1 cellular context compared by ENCODE assay signal in genomic region chr3:45137656-45138181, GRCh38.
TF ChIP-seq lines count a peak whose summit lies in the region.

No MANE protein-coding gene starts in this region.

TF ChIP-seq in K562, 482 proteins besides CTCF, POLR2A, EP300 and RAD21 (continued from another document and continues in another):
- TF ChIP-seq, protein P1, sequence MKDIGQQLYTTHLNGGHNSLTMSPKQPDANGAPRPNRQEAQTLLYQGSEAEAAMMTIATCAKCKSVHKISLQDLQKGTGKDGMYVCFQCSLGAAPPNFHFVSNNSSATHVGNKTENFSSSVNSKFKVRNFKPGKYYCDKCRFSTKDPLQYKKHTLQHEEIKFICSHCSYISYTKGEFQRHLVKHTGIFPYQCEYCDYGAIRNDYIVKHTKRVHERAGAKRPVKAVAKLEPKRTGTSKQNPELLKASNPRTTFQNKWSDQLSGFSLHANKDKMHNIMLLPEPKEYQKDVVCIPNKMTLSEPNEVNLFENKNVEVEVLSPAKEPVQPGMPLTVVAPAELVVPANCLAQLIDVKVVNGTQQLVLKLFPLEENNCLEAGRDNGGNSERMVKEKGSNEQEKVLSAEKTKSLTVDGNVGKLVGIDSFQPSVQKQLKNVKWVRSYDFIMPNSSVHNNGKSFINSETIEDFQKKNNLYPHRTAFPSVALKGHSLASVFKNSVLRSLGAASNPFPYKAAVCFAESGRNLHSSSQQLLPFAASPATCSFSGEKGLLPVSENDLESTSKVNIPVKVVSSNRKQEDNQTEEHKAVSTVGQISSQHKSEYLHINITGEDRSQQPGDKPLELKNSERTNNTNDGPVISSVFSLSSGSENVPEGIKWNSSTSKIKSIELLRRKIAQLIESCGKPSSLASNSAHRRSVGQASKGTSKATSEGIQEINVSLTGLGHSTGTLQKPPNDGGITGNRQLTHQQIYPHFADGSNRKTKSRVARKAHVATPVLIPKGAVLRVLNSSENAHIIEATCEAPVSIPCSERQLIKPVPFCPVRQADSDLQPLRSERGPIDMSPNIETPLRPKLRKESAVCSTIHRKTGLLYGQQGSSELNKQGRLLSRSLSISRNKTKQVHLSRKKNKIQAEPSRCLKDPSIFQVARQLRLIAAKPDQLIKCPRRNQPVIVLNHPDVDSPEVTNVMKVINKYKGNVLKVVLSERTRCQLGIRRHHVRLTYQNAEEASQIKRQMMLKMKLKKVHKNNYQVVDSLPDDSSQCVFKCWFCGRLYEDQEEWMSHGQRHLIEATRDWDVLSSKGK (CRISPR knock-in tag; IDR thresholded peaks at IDR 0.05): no peak
- TF ChIP-seq IRF2 (CRISPR knock-in tag; IDR thresholded peaks at IDR 0.05) (no peak), PCBP1 (IDR thresholded peaks at IDR 0.05; ENCODE audit: low read depth, low read length, poor library complexity, severe bottlenecking) (no peak), NONO (IDR thresholded peaks at IDR 0.05; ENCODE audit: low read depth in 2 of 2, low read length in 1 of 2) (no peak; a peak in 1 of 4 replicates), RBM22 (IDR thresholded peaks at IDR 0.05; ENCODE audit: low read depth, low read length, poor library complexity, severe bottlenecking) (no peak), SMAD4 (CRISPR knock-in tag; conservative IDR thresholded peaks at IDR 0.05) (peak; percentile 93), SAFB (IDR thresholded peaks at IDR 0.05; ENCODE audit: borderline replicate concordance, low read depth, low read length) (no peak), NR2F6 (CRISPR knock-in tag; IDR thresholded peaks at IDR 0.05) (no peak), ZNF445 (CRISPR knock-in tag; IDR thresholded peaks at IDR 0.05; ENCODE audit: low read depth) (no peak), RUNX1 (IDR thresholded peaks at IDR 0.05; ENCODE audit: low read depth) (no peak), HES1 (IDR thresholded peaks at IDR 0.05; ENCODE audit: low read depth) (peak; percentile 65; the same call in 1 of the 2 replicates), MEIS2 (IDR thresholded peaks at IDR 0.05; ENCODE audit: partially characterized antibody) (peak; percentile 99), ZNF449 (CRISPR knock-in tag; IDR thresholded peaks at IDR 0.05) (peak; percentile 69; the same call in 1 of the 2 replicates), SMARCE1 (IDR thresholded peaks at IDR 0.05) (peak; percentile 98), CAMTA2 (CRISPR knock-in tag; conservative IDR thresholded peaks at IDR 0.05) (no peak), ETV1 (tag; conservative IDR thresholded peaks at IDR 0.05; ENCODE audit: low read depth) (0 out of 2 replicates have a peak, but pooled peaks have one; percentile 38), ELK1 (CRISPR knock-in tag; IDR thresholded peaks at IDR 0.05) (no peak), ZNF444 (CRISPR knock-in tag; IDR thresholded peaks at IDR 0.05) (no peak), ZNF140 (CRISPR knock-in tag; IDR thresholded peaks at IDR 0.05) (no peak), GTF2E2 (tag; IDR thresholded peaks at IDR 0.05) (no peak), TCFL5 (CRISPR knock-in tag; conservative IDR thresholded peaks at IDR 0.05) (no peak), NFE2 (IDR thresholded peaks at IDR 0.05; ENCODE audit: low read depth) (peak; percentile 40; the same call in 1 of the 2 replicates), COPS2 (conservative IDR thresholded peaks at IDR 0.05) (no peak), SMAD2 (IDR thresholded peaks at IDR 0.05; ENCODE audit: low read depth, low read length) (no peak), GTF2A2 (tag; IDR thresholded peaks at IDR 0.05) (no peak), RBM14 (IDR thresholded peaks at IDR 0.05; ENCODE audit: borderline replicate concordance, insufficient read depth, low read depth, low read length) (no peak), ZNF239 (CRISPR knock-in tag; IDR thresholded peaks at IDR 0.05) (peak; percentile 71), ZNF280B (CRISPR knock-in tag; IDR thresholded peaks at IDR 0.05) (no peak), ZNF124 (CRISPR knock-in tag; IDR thresholded peaks at IDR 0.05) (no peak), THRB (CRISPR knock-in tag; conservative IDR thresholded peaks at IDR 0.05) (no peak), BDP1 (IDR thresholded peaks at IDR 0.05; ENCODE audit: insufficient read depth, insufficient read length) (no peak)
- TF ChIP-seq, protein P2, sequence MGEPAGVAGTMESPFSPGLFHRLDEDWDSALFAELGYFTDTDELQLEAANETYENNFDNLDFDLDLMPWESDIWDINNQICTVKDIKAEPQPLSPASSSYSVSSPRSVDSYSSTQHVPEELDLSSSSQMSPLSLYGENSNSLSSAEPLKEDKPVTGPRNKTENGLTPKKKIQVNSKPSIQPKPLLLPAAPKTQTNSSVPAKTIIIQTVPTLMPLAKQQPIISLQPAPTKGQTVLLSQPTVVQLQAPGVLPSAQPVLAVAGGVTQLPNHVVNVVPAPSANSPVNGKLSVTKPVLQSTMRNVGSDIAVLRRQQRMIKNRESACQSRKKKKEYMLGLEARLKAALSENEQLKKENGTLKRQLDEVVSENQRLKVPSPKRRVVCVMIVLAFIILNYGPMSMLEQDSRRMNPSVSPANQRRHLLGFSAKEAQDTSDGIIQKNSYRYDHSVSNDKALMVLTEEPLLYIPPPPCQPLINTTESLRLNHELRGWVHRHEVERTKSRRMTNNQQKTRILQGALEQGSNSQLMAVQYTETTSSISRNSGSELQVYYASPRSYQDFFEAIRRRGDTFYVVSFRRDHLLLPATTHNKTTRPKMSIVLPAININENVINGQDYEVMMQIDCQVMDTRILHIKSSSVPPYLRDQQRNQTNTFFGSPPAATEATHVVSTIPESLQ (CRISPR knock-in tag; IDR thresholded peaks at IDR 0.05): peak; percentile 27; the same call in 1 of the 2 replicates
- TF ChIP-seq, protein P3, sequence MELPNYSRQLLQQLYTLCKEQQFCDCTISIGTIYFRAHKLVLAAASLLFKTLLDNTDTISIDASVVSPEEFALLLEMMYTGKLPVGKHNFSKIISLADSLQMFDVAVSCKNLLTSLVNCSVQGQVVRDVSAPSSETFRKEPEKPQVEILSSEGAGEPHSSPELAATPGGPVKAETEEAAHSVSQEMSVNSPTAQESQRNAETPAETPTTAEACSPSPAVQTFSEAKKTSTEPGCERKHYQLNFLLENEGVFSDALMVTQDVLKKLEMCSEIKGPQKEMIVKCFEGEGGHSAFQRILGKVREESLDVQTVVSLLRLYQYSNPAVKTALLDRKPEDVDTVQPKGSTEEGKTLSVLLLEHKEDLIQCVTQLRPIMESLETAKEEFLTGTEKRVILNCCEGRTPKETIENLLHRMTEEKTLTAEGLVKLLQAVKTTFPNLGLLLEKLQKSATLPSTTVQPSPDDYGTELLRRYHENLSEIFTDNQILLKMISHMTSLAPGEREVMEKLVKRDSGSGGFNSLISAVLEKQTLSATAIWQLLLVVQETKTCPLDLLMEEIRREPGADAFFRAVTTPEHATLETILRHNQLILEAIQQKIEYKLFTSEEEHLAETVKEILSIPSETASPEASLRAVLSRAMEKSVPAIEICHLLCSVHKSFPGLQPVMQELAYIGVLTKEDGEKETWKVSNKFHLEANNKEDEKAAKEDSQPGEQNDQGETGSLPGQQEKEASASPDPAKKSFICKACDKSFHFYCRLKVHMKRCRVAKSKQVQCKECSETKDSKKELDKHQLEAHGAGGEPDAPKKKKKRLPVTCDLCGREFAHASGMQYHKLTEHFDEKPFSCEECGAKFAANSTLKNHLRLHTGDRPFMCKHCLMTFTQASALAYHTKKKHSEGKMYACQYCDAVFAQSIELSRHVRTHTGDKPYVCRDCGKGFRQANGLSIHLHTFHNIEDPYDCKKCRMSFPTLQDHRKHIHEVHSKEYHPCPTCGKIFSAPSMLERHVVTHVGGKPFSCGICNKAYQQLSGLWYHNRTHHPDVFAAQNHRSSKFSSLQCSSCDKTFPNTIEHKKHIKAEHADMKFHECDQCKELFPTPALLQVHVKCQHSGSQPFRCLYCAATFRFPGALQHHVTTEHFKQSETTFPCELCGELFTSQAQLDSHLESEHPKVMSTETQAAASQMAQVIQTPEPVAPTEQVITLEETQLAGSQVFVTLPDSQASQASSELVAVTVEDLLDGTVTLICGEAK (IDR thresholded peaks at IDR 0.05): no peak
- TF ChIP-seq, protein P3 (CRISPR knock-in tag; IDR thresholded peaks at IDR 0.05): no peak
- TF ChIP-seq, protein P4, sequence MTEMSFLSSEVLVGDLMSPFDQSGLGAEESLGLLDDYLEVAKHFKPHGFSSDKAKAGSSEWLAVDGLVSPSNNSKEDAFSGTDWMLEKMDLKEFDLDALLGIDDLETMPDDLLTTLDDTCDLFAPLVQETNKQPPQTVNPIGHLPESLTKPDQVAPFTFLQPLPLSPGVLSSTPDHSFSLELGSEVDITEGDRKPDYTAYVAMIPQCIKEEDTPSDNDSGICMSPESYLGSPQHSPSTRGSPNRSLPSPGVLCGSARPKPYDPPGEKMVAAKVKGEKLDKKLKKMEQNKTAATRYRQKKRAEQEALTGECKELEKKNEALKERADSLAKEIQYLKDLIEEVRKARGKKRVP (CRISPR knock-in tag; IDR thresholded peaks at IDR 0.05): peak; percentile 47; the same call in 1 of the 2 replicates
